ENCODE assay signal across 8 cellular contexts in the genomic region with DNA sequence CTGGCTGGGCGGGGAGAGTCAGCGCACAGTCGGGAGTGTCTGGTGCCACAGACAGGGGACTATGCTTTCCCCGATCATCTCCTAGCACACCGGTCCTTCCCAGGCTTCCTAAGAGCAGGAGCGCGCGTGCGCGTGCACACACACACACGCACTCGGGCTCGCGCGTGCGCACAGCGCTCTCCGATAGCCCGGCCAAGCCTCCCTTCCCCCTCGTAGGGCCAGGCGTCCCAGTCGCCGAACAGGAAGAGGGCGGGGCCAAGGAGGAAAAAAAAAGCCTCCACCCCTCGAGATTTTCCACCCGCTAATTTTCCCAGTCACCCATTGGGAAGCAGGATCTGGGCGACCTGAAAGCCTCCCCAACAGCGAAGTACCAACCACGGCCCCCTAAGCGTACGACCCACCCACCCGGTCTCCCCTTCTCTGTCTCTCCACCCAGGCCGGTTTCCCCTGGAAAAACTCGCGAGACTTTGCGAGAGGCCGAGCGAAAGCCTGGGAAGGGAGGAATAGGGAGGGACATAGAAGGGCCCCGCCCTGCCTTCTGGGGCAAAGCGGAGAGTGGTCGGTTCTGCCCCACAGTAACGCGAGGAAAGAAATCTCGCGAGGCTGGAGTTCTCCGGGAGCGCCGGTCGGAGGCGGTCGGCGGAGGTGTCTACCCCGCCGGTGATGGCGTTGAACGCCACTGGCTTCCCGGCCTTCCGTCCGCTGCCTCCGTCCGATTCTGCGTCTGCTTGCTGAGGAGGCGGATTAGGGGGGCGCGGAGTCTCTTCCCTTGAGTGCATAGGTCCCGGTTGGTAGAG. TPM values are rescaled to one million over a fixed set of nuclear protein-coding genes. Genes with fewer than 3 reads are reported as not detected.
DNase-seq lines count a peak whose midpoint lies in the region; ATAC-seq, FAIRE-seq and TF ChIP-seq lines count a peak whose summit lies in the region.

A gene (plus strand): TSS at position 608 of the 797 bp plus-strand sequence. CDS start 15,689 bp downstream, outside the sequence.
A gene with protein sequence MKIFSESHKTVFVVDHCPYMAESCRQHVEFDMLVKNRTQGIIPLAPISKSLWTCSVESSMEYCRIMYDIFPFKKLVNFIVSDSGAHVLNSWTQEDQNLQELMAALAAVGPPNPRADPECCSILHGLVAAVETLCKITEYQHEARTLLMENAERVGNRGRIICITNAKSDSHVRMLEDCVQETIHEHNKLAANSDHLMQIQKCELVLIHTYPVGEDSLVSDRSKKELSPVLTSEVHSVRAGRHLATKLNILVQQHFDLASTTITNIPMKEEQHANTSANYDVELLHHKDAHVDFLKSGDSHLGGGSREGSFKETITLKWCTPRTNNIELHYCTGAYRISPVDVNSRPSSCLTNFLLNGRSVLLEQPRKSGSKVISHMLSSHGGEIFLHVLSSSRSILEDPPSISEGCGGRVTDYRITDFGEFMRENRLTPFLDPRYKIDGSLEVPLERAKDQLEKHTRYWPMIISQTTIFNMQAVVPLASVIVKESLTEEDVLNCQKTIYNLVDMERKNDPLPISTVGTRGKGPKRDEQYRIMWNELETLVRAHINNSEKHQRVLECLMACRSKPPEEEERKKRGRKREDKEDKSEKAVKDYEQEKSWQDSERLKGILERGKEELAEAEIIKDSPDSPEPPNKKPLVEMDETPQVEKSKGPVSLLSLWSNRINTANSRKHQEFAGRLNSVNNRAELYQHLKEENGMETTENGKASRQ (minus strand): TSS at position 119 of the 797 bp plus-strand sequence. CDS start 1,178 bp downstream, outside the sequence.

- peaks cover 0 to 10% of the 10 kb centered on the region in 2 donors for H3K36me3 ChIP-seq in psoas muscle (ENCODE audit: insufficient read depth in 1 of 2, low read depth in 1 of 2)

- 0% methylated on average over 59 to 66 of the region's 66 CpGs for WGBS in psoas muscle, 3 donors

- DNase-seq in NCI-H187 (lab: John Stamatoyannopoulos, UW) (peak; percentile 97 to 98), T-helper 2 cell (peak; percentile 83 to 98 (median 95)), left ventricle myocardium superior (peak; percentile 100), psoas muscle (peak; percentile 99 to 100), urothelium cell line (ENCODE audit: low spot score) (peak; percentile 98)

- intact Hi-C loops in left ventricle myocardium superior (cut with micrococcal nuclease) (loop anchor here (10.0 kb wide), 1 partner anchor 77 kb away; a partner anchor contains a TSS), psoas muscle (cut with DNase I) (loop anchor here (2.0 kb wide), 1 partner anchor 77 kb away; a partner anchor contains a TSS)

- peak; percentile 94 for FAIRE-seq in urothelium cell line (lab: Jason Lieb, UNC)

- H3K4me3 ChIP-seq in psoas muscle, result peak within 1 kb of the TSS; percentile 76

- no peaks in the 10 kb centered on the region for H3K27me3 ChIP-seq in psoas muscle (ENCODE audit: insufficient read depth in 3 of 3, low read length in 2 of 3)

- no peak for TF ChIP-seq CTCF in psoas muscle (IDR thresholded peaks at IDR 0.05)

- H3K9me3 ChIP-seq in psoas muscle, result no peaks in the 10 kb centered on the region

- H3K27ac ChIP-seq in angular gyrus (ENCODE audit: low read depth, low read length), result peak within 1 kb of the TSS; percentile 96
- peak within 1 kb of the TSS; percentile 90 for H3K27ac ChIP-seq in psoas muscle

- H3K4me1 ChIP-seq in psoas muscle, result peaks cover 53% of the 10 kb centered on the region

- peak; percentile 84 for ATAC-seq in GM18498 (IDR thresholded peaks at IDR 0.05; ENCODE audit: unreplicated experiment)
- peak; percentile 84 for ATAC-seq in HG02938 (IDR thresholded peaks at IDR 0.05; ENCODE audit: unreplicated experiment)
- ATAC-seq in left ventricle myocardium superior, result peak; percentile 97
- peak; percentile 95 to 97 (median 96) for ATAC-seq in psoas muscle

RNA-seq across cellular contexts. Expression of the first gene that starts in this region (rescaled TPM):
- total RNA-seq in left ventricle myocardium superior, result 34.7 TPM
- 10 to 100 TPM; 26.0 to 31.3 (median 28.4) TPM for total RNA-seq in psoas muscle
- 10 to 100 TPM; 18.0 to 40.5 (median 20.7) TPM for polyA plus RNA-seq in psoas muscle

RNA-seq across cellular contexts. Expression of the second gene that starts in this region (rescaled TPM):
- total RNA-seq in left ventricle myocardium superior, result 23.9 TPM
- 10 to 100 TPM; 21.3 to 29.6 (median 23.7) TPM for total RNA-seq in psoas muscle
- polyA plus RNA-seq in psoas muscle, result 10 to 100 TPM; 21.0 to 35.4 (median 24.6) TPM

Comparison
In these comparisons a context has a peak if more than half of its experiments do, and no peak if none do; other contexts are left out.
1. Peak in every context shown above with its lines: DNase-seq, ATAC-seq, H3K4me3 ChIP-seq and H3K27ac ChIP-seq.